In genomic region chr14:89166650-89167049, GRCh38 we compare ENCODE assay signal across 18 cellular contexts.
DNase-seq lines count a peak whose midpoint lies in the region; ATAC-seq, FAIRE-seq and TF ChIP-seq lines count a peak whose summit lies in the region.
"Had no signal": no experiment of that assay in that cellular context is flagged by ENCODE, and none has a peak within 500 bp of the region (broad histone marks: within the 10 kb centered on the region; RNA-seq: fewer than 3 reads in every experiment).

No MANE protein-coding gene starts in this region.

- H2AFZ ChIP-seq in MM.1S (ENCODE audit: low read length): no peak overlapping the region
- H2AFZ ChIP-seq in GM12878 (ENCODE audit: control insufficient read depth, low read depth, low read length): no peak overlapping the region

- H3K4me1 ChIP-seq in BLaER1 treated with 17β-estradiol and CSF1 and Interleukin-3, amounts not matched to agents 10 nM and 100 nM: peaks cover 29 to 51% (median 35%) of the 10 kb centered on the region in 10 experiments
- H3K4me1 ChIP-seq in MM.1S (ENCODE audit: low read length) (peaks cover 8% of the 10 kb centered on the region), GM12878 (ENCODE audit: control insufficient read depth, insufficient read depth, low read length) (peaks cover 19% of the 10 kb centered on the region), skeletal muscle tissue (ENCODE audit: control insufficient read depth in 3 of 3, insufficient read depth in 3 of 3, low read length in 3 of 3) (peaks cover 26 to 33% (median 30%) of the 10 kb centered on the region in 3 donors), breast epithelium (no peaks in the 10 kb centered on the region)
- H3K4me1 ChIP-seq: A549, SJSA1 had no signal

- SMC1A ChIA-PET in GM12878 (lab: Charles Lee; ENCODE audit: uncharacterized antibody, unreplicated experiment): interaction anchor here (0.6 to 4.6 kb wide), 11 partner anchors 10 to 600 kb away, joined by 3 to 36 read pairs (median 4); no protein-coding TSS in a partner anchor

- H3F3A ChIP-seq in MM.1S (ENCODE audit: insufficient read depth, low read length): peaks cover 19% of the 10 kb centered on the region

- H3K4me3 ChIP-seq in BLaER1 treated with 17β-estradiol and CSF1 and Interleukin-3, amounts not matched to agents 10 nM and 100 nM: no peak overlapping the region
- peak overlapping the region; percentile 42; the same call in 1 of the 2 replicates for H3K4me3 ChIP-seq in MM.1S (ENCODE audit: low read length)
- no peak overlapping the region for H3K4me3 ChIP-seq in GM12878
- H3K4me3 ChIP-seq in skeletal muscle tissue (ENCODE audit: low read length in 3 of 3): no peak overlapping the region
- no peak overlapping the region for H3K4me3 ChIP-seq in breast epithelium
- H3K4me3 ChIP-seq: A549, SJSA1 had no signal

- TF ChIP-seq EP300 in GM12878 (IDR thresholded peaks at IDR 0.05; ENCODE audit: borderline replicate concordance in 1 of 2, control insufficient read depth in 1 of 2, low read depth in 2 of 2, low read length in 2 of 2): no peak

- no peaks in the 10 kb centered on the region for H4K20me1 ChIP-seq in BLaER1 treated with 17β-estradiol and CSF1 and Interleukin-3, amounts not matched to agents 10 nM and 100 nM
- no peaks in the 10 kb centered on the region for H4K20me1 ChIP-seq in MM.1S (ENCODE audit: insufficient read depth, low read length)
- H4K20me1 ChIP-seq in GM12878 (ENCODE audit: control insufficient read depth, insufficient read depth): no peaks in the 10 kb centered on the region

- no peaks in the 10 kb centered on the region for H3K27me3 ChIP-seq in BLaER1 treated with 17β-estradiol and CSF1 and Interleukin-3, amounts not matched to agents 10 nM and 100 nM
- H3K27me3 ChIP-seq in MM.1S (replicated peaks; ENCODE audit: insufficient read depth, low read length): no peaks in the 10 kb centered on the region
- H3K27me3 ChIP-seq in GM12878 (replicated peaks in 1 of 2; ENCODE audit: control insufficient read depth in 2 of 2, insufficient read depth in 2 of 2, low read length in 1 of 2): no peaks in the 10 kb centered on the region
- H3K27me3 ChIP-seq in skeletal muscle tissue (ENCODE audit: control insufficient read depth in 3 of 3, insufficient read depth in 3 of 3, low read length in 3 of 3): no peaks in the 10 kb centered on the region
- H3K27me3 ChIP-seq in breast epithelium: no peaks in the 10 kb centered on the region
- H3K27me3 ChIP-seq: SJSA1 had no signal

- peak overlapping the region in 3 of 11 experiments; percentile 75 to 84 (median 81); a peak in 5 of 22 replicates for H3K27ac ChIP-seq in BLaER1 treated with 17β-estradiol and CSF1 and Interleukin-3, amounts not matched to agents 10 nM and 100 nM
- H3K27ac ChIP-seq in MM.1S (ENCODE audit: low read length) (peak overlapping the region; percentile 81; the same call in 1 of the 2 replicates), GM12878 (ENCODE audit: control insufficient read depth, insufficient read depth) (peak overlapping the region; percentile 97), skeletal muscle tissue (ENCODE audit: low read depth, low read length) (peak overlapping the region; percentile 51), breast epithelium (no peak overlapping the region)
- H3K27ac ChIP-seq: A549, SJSA1 had no signal

- TF ChIP-seq CTCF in MM.1S (IDR thresholded peaks at IDR 0.05; ENCODE audit: low read length) (no peak), GM12878 (IDR thresholded peaks at IDR 0.05 in 2 of 3, conservative IDR thresholded peaks at IDR 0.05 in 1 of 3; ENCODE audit: control insufficient read depth in 2 of 3, extremely low read depth in 1 of 3, insufficient read depth in 1 of 3, low read depth in 3 of 3, low read length in 3 of 3) (no peak), breast epithelium (IDR thresholded peaks at IDR 0.05) (no peak)

- POLR2A ChIA-PET in GM12878 (lab: Charles Lee): interaction anchor here (0.6 to 0.8 kb wide), 2 partner anchors 88 to 250 kb away, joined by 3 read pairs; no protein-coding TSS in a partner anchor

- H3K4me2 ChIP-seq in BLaER1 treated with 17β-estradiol and CSF1 and Interleukin-3, amounts not matched to agents 10 nM and 100 nM: peak overlapping the region; percentile 17 to 94 (median 88); a peak in 21 of 22 replicates
- H3K4me2 ChIP-seq in MM.1S (ENCODE audit: low read depth, low read length) (peak overlapping the region; percentile 88), GM12878 (ENCODE audit: control insufficient read depth, insufficient read depth) (no peak overlapping the region)
- H3K4me2 ChIP-seq: A549 had no signal

- H3K9me2 ChIP-seq in MM.1S (replicated peaks; ENCODE audit: insufficient read depth, low read length): no peaks in the 10 kb centered on the region

- DNase-seq in MM.1S (no peak), GM12878 (ENCODE audit: low read depth, low spot score) (no peak), breast epithelium (ENCODE audit: low spot score in 2 of 2) (no peak), kidney glomerular epithelial cell (lab: John Stamatoyannopoulos, UW) (no peak)
- DNase-seq: AML-193; CD4-positive, CD25-positive, alpha-beta regulatory T cell; IMR-90; KG1; NCI-H1048; NCI-H2029 treated with DMSO at 0.1 percent for 48 hours; Right ventricle myocardium superior; RPMI8226 had no signal

- no peak for ATAC-seq in GM12878
- ATAC-seq in GM21390 (IDR thresholded peaks at IDR 0.05; ENCODE audit: unreplicated experiment): no peak
- ATAC-seq: A549, HCT116 had no signal

- H3K79me2 ChIP-seq in MM.1S (ENCODE audit: low read length) (peaks cover 7% of the 10 kb centered on the region; the same call in 1 of the 2 replicates), GM12878 (ENCODE audit: control insufficient read depth, insufficient read depth, low read length) (no peaks in the 10 kb centered on the region; the same call in 1 of the 2 replicates)

- TF ChIP-seq RAD21 in GM12878 (IDR thresholded peaks at IDR 0.05; ENCODE audit: insufficient read depth, low read depth, low read length): no peak

- no peak for FAIRE-seq in GM12878 (lab: Jason Lieb, UNC)
- FAIRE-seq: A549 had no signal

- RAD21 ChIA-PET in GM12878 (lab: Charles Lee; ENCODE audit: unreplicated experiment): interaction anchor here (0.5 to 3.3 kb wide), 4 partner anchors 11 to 275 kb away, joined by 3 to 31 read pairs (median 6); no protein-coding TSS in a partner anchor

- H3K9me3 ChIP-seq in BLaER1 treated with 17β-estradiol and CSF1 and Interleukin-3, amounts not matched to agents 10 nM and 100 nM (replicated peaks in 1 of 11): peaks cover under 1 to 32% (median 14%) of the 10 kb centered on the region in 11 experiments; a peak in 21 of 22 replicates
- H3K9me3 ChIP-seq in MM.1S (replicated peaks; ENCODE audit: insufficient read depth, low read length) (no peaks in the 10 kb centered on the region), GM12878 (replicated peaks; ENCODE audit: control insufficient read depth, insufficient read depth, low read length) (no peaks in the 10 kb centered on the region; the same call in 1 of the 3 replicates), skeletal muscle tissue (ENCODE audit: control insufficient read depth in 3 of 3, low read length in 3 of 3) (no peaks in the 10 kb centered on the region), breast epithelium (peaks cover 0 to under 1% of the 10 kb centered on the region in 2 donors)
- H3K9me3 ChIP-seq: SJSA1 had no signal

- TF ChIP-seq POLR2A in GM12878 (IDR thresholded peaks at IDR 0.05; ENCODE audit: low read depth, low read length) (no peak), breast epithelium (IDR thresholded peaks at IDR 0.05) (no peak)

- WGBS in GM12878 (ENCODE audit: insufficient coverage, insufficient replicate concordance, low lambda C conversion rate, missing lambda C conversion rate): 84% methylated on average over 4 of the region's 4 CpGs

- peaks cover 22 to 62% (median 47%) of the 10 kb centered on the region in 11 experiments for H3K36me3 ChIP-seq in BLaER1 treated with 17β-estradiol and CSF1 and Interleukin-3, amounts not matched to agents 10 nM and 100 nM
- H3K36me3 ChIP-seq in MM.1S (replicated peaks; ENCODE audit: insufficient read depth, low read length): no peaks in the 10 kb centered on the region
- peaks cover 5 to 9% of the 10 kb centered on the region in 2 experiments; a peak in 3 of 4 replicates for H3K36me3 ChIP-seq in GM12878 (ENCODE audit: control insufficient read depth in 2 of 2, insufficient read depth in 2 of 2, low read length in 1 of 2)
- H3K36me3 ChIP-seq in skeletal muscle tissue (ENCODE audit: control insufficient read depth in 3 of 3, insufficient read depth in 3 of 3, low read length in 3 of 3): peaks cover 13 to 14% (median 13%) of the 10 kb centered on the region in 3 donors
- no peaks in the 10 kb centered on the region for H3K36me3 ChIP-seq in breast epithelium

- intact Hi-C loops in GM12878 (cut with micrococcal nuclease; ENCODE audit: unreplicated experiment) (no loop called here), breast epithelium (cut with DNase I; ENCODE audit: low total_unique reads) (no loop called here)

- no peak overlapping the region for H3K9ac ChIP-seq in BLaER1 treated with 17β-estradiol and CSF1 and Interleukin-3, amounts not matched to agents 10 nM and 100 nM
- H3K9ac ChIP-seq in MM.1S (ENCODE audit: low read length) (no peak overlapping the region), GM12878 (ENCODE audit: control insufficient read depth, insufficient read depth, low read length) (no peak overlapping the region), skeletal muscle tissue (ENCODE audit: low read depth in 1 of 3, low read length in 3 of 3) (no peak overlapping the region)

- CTCF ChIA-PET in GM12878 (lab: Yijun Ruan, JAX): interaction anchor here (1.4 to 3.8 kb wide), 3 partner anchors 11 to 264 kb away, joined by 4 to 31 read pairs (median 6); no protein-coding TSS in a partner anchor

- no TSS peak for BruUV-seq in GM12878 (replicated peaks; lab: Mats Ljungman, UMichigan)

- in situ Hi-C loops in GM12878 (cut with MboI): loop anchor here (10.0 kb wide), 1 partner anchor 258 kb away; no protein-coding TSS in a partner anchor

TF ChIP-seq in GM12878, 131 proteins besides CTCF, POLR2A, EP300 and RAD21 (continues in another document):
- TF ChIP-seq MEF2B (IDR thresholded peaks at IDR 0.05; ENCODE audit: partially characterized antibody, poor library complexity, severe bottlenecking) (no peak), BACH1 (IDR thresholded peaks at IDR 0.05; ENCODE audit: borderline replicate concordance) (no peak), E2F4 (IDR thresholded peaks at IDR 0.05; ENCODE audit: low read depth, low read length) (no peak)

Comparison
In these comparisons a context has a peak if more than half of its experiments do, and no peak if none do; other contexts are left out.
1. H3K27ac ChIP-seq: peak in MM.1S (single experiment), GM12878 (single experiment) and skeletal muscle tissue (single experiment); none in breast epithelium (0 of 2).